9 cellular contexts compared by ENCODE assay signal in the genomic region with DNA sequence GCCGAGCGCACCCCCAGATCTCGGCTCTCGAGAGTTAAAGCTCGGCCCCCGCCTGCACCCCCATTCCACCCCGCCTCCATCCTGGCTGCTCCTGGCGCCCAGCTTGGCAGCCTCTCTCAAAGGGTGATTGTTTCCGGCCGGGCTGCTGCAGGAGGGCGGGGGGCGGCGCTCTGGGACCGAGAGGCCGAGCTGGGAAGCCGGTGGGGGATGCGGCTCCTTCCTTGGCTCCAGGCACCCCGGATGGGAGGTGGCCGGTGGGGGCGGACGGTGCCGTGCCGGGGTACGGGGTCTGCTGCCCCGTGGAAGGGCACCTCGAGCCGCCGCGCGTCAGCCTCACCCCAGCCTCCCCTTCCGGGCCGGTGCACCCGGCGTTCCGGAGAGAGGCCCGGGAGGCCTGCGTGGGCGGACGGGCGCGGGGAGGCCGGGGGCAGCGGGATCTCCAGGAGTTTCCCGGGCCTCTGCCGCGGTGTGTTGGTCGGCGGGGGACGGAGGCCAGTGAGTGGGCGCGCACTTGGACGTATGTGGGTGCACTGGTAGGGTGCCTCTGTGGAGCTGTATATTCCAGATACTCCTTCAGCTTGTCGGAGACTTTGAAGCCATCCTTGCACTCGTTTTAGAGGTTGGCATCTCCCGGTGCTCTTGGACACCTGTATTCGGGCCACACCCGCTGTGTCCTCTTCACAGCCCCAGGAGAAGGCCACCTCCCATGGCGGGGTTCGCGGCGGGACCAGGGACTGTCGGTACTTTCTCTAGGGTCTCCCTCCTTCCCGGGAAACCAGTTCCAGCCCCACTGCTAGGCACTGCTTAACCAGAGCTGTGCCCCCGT. TPM values are rescaled to one million over a fixed set of nuclear protein-coding genes. Genes with fewer than 3 reads are reported as not detected.
DNase-seq lines count a peak whose midpoint lies in the region; ATAC-seq and FAIRE-seq lines count a peak whose summit lies in the region.
"Had no signal": no experiment of that assay in that cellular context is flagged by ENCODE, and none has a peak within 500 bp of the region (broad histone marks: within the 10 kb centered on the region; RNA-seq: fewer than 3 reads in every experiment).

No MANE protein-coding gene starts in this region.

- no peaks in the 10 kb centered on the region for H3K4me1 ChIP-seq in Karpas-422 (ENCODE audit: low read length)

- no peak overlapping the region for H3K9ac ChIP-seq in Karpas-422 (ENCODE audit: low read length)

- peak overlapping the region; percentile 68 for H3K4me3 ChIP-seq in iPS-18c (ENCODE audit: insufficient read depth, low read depth, low read length)
- no peak overlapping the region for H3K4me3 ChIP-seq in Karpas-422 (ENCODE audit: low read length)

- H4K20me1 ChIP-seq in Karpas-422 (ENCODE audit: insufficient read depth, low read depth, low read length), result no peaks in the 10 kb centered on the region

- FAIRE-seq in HTR-8/SVneo (lab: Jason Lieb, UNC), result no peak
- FAIRE-seq: islet of Langerhans had no signal

- H3K9me3 ChIP-seq in iPS-18c (ENCODE audit: control insufficient read depth, insufficient read depth, low read length) (peaks cover 3% of the 10 kb centered on the region), Karpas-422 (ENCODE audit: low read length) (no peaks in the 10 kb centered on the region)

- peak; percentile 21 for DNase-seq in activated gamma-delta T cell (lab: John Stamatoyannopoulos, UW)
- DNase-seq in activated gamma-delta T cell treated with Interleukin-2 at 50 U/mL for 16 hours, result no peak
- DNase-seq in activated effector memory CD4-positive, alpha-beta T cell treated with Interleukin-2 at 50 U/mL for 16 hours, result peak; percentile 8
- peak; percentile 10 for DNase-seq in stimulated activated CD4-positive, alpha-beta T cell treated with anti-CD3 and anti-CD28 coated beads, Interleukin-4, amount 100 ng/mL, for 24 hours
- no peak for DNase-seq in Karpas-422
- DNase-seq in HTR-8/SVneo (ENCODE audit: insufficient read length, low spot score), result no peak

- H3K27ac ChIP-seq in Karpas-422 (ENCODE audit: low read length), result no peak overlapping the region

- H2AFZ ChIP-seq in Karpas-422 (ENCODE audit: low read length), result no peak overlapping the region

- H3K9me2 ChIP-seq in Karpas-422 (replicated peaks; ENCODE audit: insufficient read depth, low read length), result no peaks in the 10 kb centered on the region

- H3K79me2 ChIP-seq in Karpas-422 (ENCODE audit: low read length), result no peaks in the 10 kb centered on the region

- no peak for ATAC-seq in GM19452 (IDR thresholded peaks at IDR 0.05; ENCODE audit: unreplicated experiment)

- no peaks in the 10 kb centered on the region for H3K36me3 ChIP-seq in Karpas-422 (ENCODE audit: insufficient read depth, low read length)

- no peak overlapping the region for H3K4me2 ChIP-seq in Karpas-422 (ENCODE audit: low read depth, low read length, poor library complexity, severe bottlenecking)

- H3K27me3 ChIP-seq in Karpas-422 (ENCODE audit: low read length), result no peaks in the 10 kb centered on the region

RNA-seq across cellular contexts. Expression of gene B3GAT1, which starts 0.7 kb away (rescaled TPM):
- not detected in 2 replicates for total RNA-seq in Karpas-422 (2014; rRNA removed; shearing (Covaris generic); ENCODE audit: low replicate concordance)

Comparison
In these comparisons a context has a peak if more than half of its experiments do, and no peak if none do; other contexts are left out.
1. DNase-seq: peak in activated gamma-delta T cell (single experiment), activated effector memory CD4-positive, alpha-beta T cell treated with Interleukin-2 at 50 U/mL for 16 hours (single experiment) and stimulated activated CD4-positive, alpha-beta T cell treated with anti-CD3 and anti-CD28 coated beads, Interleukin-4, amount 100 ng/mL, for 24 hours (single experiment); none in activated gamma-delta T cell treated with Interleukin-2 at 50 U/mL for 16 hours (single experiment), Karpas-422 (single experiment) and HTR-8/SVneo (single experiment).